ENCODE assay signal across 1 cellular context in genomic region chr5:2299388-2300220, GRCh38.
TF ChIP-seq lines count a peak whose summit lies in the region.

No MANE protein-coding gene starts in this region.

TF ChIP-seq in GM23338, 12 proteins besides CTCF, POLR2A, EP300 and RAD21 (continued from another document):
- no peak for TF ChIP-seq ZNF462 (CRISPR knock-in tag; IDR thresholded peaks at IDR 0.05)
- no peak for TF ChIP-seq JUNB (IDR thresholded peaks at IDR 0.05; ENCODE audit: unreplicated experiment)
- no peak for TF ChIP-seq STAT1 (IDR thresholded peaks at IDR 0.05; ENCODE audit: unreplicated experiment)
- no peak for TF ChIP-seq CREB1 (CRISPR knock-in tag; IDR thresholded peaks at IDR 0.05; ENCODE audit: low read depth)
- no peak for TF ChIP-seq ZNF331 (CRISPR knock-in tag; IDR thresholded peaks at IDR 0.05; ENCODE audit: low read depth)
- no peak for TF ChIP-seq ETS1 (IDR thresholded peaks at IDR 0.05)
- TF ChIP-seq POLR2AphosphoS5 (IDR thresholded peaks at IDR 0.05; ENCODE audit: low read depth), result no peak
